8 cellular contexts compared by ENCODE assay signal in genomic region chr13:21637296-21637695, GRCh38.
DNase-seq lines count a peak whose midpoint lies in the region; ATAC-seq lines count a peak whose summit lies in the region.

No MANE protein-coding gene starts in this region.

- H3K9me3 Mint-ChIP-seq in effector memory CD8-positive, alpha-beta T cell, result no peaks in the 10 kb centered on the region
- no peaks in the 10 kb centered on the region for H3K9me3 Mint-ChIP-seq in stimulated activated naive B cell treated with anti-CD40 and anti-IgM and Interleukin-4, amounts not matched to agents 10 μg/mL and 1 μg/mL and 100 μg/mL, for 72 hours

- DNase-seq in COLO668 (lab: John Stamatoyannopoulos, UW; ENCODE audit: unreplicated experiment) (peak; percentile 99), KBM-7 (peak; percentile 68), SKM-1 treated with dmso at 0.1 percent for 144 hours (lab: John Stamatoyannopoulos, UW; ENCODE audit: unreplicated experiment) (peak; percentile 70), hepatic stellate cell (ENCODE audit: low spot score) (no peak)
- DNase-seq in effector memory CD8-positive, alpha-beta T cell, result peak in 1 of 3 experiments; percentile 7
- no peak for DNase-seq in stimulated activated naive B cell treated with anti-CD40 and anti-IgM and Interleukin-4, amounts not matched to agents 10 μg/mL and 1 μg/mL and 100 μg/mL, for 72 hours

- H3K27me3 Mint-ChIP-seq in effector memory CD8-positive, alpha-beta T cell, result peaks cover 0 to 23% of the 10 kb centered on the region in 2 donors
- H3K27me3 Mint-ChIP-seq in stimulated activated naive B cell treated with anti-CD40 and anti-IgM and Interleukin-4, amounts not matched to agents 10 μg/mL and 1 μg/mL and 100 μg/mL, for 72 hours, result peaks cover 13 to 19% of the 10 kb centered on the region in 2 donors

- in situ Hi-C loops in KBM-7 (cut with MboI; ENCODE audit: low pct_unique_long_range_greater_than_20kb, low sequenced_read_pairs), result loop anchor here (25.0 kb wide), 1 partner anchor 650 kb away; no protein-coding TSS in a partner anchor

- H3K36me3 Mint-ChIP-seq in effector memory CD8-positive, alpha-beta T cell (ENCODE audit: insufficient read depth), result peaks cover 5% of the 10 kb centered on the region
- no peaks in the 10 kb centered on the region for H3K36me3 Mint-ChIP-seq in stimulated activated naive B cell treated with anti-CD40 and anti-IgM and Interleukin-4, amounts not matched to agents 10 μg/mL and 1 μg/mL and 100 μg/mL, for 72 hours

- ATAC-seq in effector memory CD8-positive, alpha-beta T cell (replicated peaks), result peak; percentile 82
- peak; percentile 51 to 56 for ATAC-seq in stimulated activated naive B cell treated with anti-CD40 and anti-IgM and Interleukin-4, amounts not matched to agents 10 μg/mL and 1 μg/mL and 100 μg/mL, for 72 hours (replicated peaks)
- no peak for ATAC-seq in HG03095 (IDR thresholded peaks at IDR 0.05; ENCODE audit: unreplicated experiment)
- ATAC-seq in GM19324 (IDR thresholded peaks at IDR 0.05; ENCODE audit: low FRiP score, unreplicated experiment), result no peak

- no peak overlapping the region for H3K27ac Mint-ChIP-seq in effector memory CD8-positive, alpha-beta T cell
- H3K27ac Mint-ChIP-seq in stimulated activated naive B cell treated with anti-CD40 and anti-IgM and Interleukin-4, amounts not matched to agents 10 μg/mL and 1 μg/mL and 100 μg/mL, for 72 hours, result no peak overlapping the region

- peak overlapping the region in 1 of 2 donors; percentile 4 for H3K4me3 Mint-ChIP-seq in effector memory CD8-positive, alpha-beta T cell
- H3K4me3 Mint-ChIP-seq in stimulated activated naive B cell treated with anti-CD40 and anti-IgM and Interleukin-4, amounts not matched to agents 10 μg/mL and 1 μg/mL and 100 μg/mL, for 72 hours, result no peak overlapping the region

- H3K4me1 Mint-ChIP-seq in effector memory CD8-positive, alpha-beta T cell (ENCODE audit: low read depth in 2 of 2), result peaks cover 4 to 11% of the 10 kb centered on the region in 2 donors
- peaks cover 0 to 6% of the 10 kb centered on the region in 2 donors for H3K4me1 Mint-ChIP-seq in stimulated activated naive B cell treated with anti-CD40 and anti-IgM and Interleukin-4, amounts not matched to agents 10 μg/mL and 1 μg/mL and 100 μg/mL, for 72 hours

Comparison
In these comparisons a context has a peak if more than half of its experiments do, and no peak if none do; other contexts are left out.
1. DNase-seq: peak in COLO668 (single experiment), KBM-7 (single experiment) and SKM-1 treated with dmso at 0.1 percent for 144 hours (single experiment); none in stimulated activated naive B cell treated with anti-CD40 and anti-IgM and Interleukin-4, amounts not matched to agents 10 μg/mL and 1 μg/mL and 100 μg/mL, for 72 hours (single experiment) and hepatic stellate cell (single experiment).
2. ATAC-seq: peak in effector memory CD8-positive, alpha-beta T cell (single experiment) and stimulated activated naive B cell treated with anti-CD40 and anti-IgM and Interleukin-4, amounts not matched to agents 10 μg/mL and 1 μg/mL and 100 μg/mL, for 72 hours (2 of 2); none in HG03095 (single experiment) and GM19324 (single experiment).